8 cellular contexts compared by ENCODE assay signal in the genomic region with DNA sequence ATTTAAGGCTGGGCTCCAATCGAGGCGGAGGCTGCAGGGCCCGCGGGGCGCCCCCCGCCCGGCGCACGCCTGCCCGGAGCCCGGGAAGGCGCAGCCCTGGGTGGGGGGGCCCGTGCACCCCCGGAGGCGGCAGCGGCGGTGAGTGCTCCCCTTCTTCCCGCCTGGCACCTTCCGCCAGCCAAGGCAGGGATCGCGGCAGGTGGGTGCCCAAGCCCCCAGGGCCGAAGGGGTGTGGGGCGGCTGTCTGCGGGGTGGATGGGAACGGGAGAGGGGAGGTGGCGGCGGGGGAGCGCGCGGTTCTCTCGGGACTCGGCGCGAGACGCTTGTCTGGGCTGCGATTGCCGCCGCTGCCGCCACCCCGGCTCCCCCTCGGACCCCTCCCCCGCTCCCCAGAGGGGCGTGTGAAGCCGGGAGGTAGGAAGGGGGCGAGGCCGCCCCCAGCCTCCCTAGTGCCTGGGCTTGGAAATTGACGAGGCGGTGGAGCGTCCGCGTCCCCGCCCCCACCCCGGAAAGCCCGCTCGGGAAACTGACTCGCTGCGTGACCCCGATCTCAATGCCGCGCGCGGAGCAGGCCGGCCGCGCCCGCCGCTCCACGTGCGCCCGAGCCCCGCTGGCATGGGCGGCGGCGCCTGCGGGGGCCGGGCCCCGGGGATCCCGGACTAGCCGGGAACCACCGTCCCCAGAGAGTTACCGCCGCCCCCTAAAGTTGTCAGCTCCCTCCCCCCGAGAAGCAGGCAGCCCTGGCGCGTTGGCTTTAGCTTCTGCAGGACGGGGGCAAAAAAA.
DNase-seq lines count a peak whose midpoint lies in the region; ATAC-seq and TF ChIP-seq lines count a peak whose summit lies in the region.

No MANE protein-coding gene starts in this region.

- peaks cover 16% of the 10 kb centered on the region for H3K4me1 Mint-ChIP-seq in activated CD4-positive, alpha-beta T cell treated with anti-CD3 and anti-CD28 coated beads for 36 hours
- H3K4me1 Mint-ChIP-seq in mesothelial cell of epicardium = peaks cover 22% of the 10 kb centered on the region

- intact Hi-C loops in activated CD4-positive, alpha-beta T cell treated with anti-CD3 and anti-CD28 coated beads for 36 hours (cut with DNase I, micrococcal nuclease) = loop anchor here in 1 of 2 experiments (2.0 to 5.0 kb wide), 2 partner anchors 52 to 330 kb away; partner anchors contain the start of genes BFAR and PARN
- intact Hi-C loops in vagina (cut with DNase I) = no loop called here

- peak; percentile 25 for ATAC-seq in activated CD4-positive, alpha-beta T cell treated with anti-CD3 and anti-CD28 coated beads for 36 hours
- peak; percentile 38 for ATAC-seq in HG02759 (IDR thresholded peaks at IDR 0.05; ENCODE audit: unreplicated experiment)

- TF ChIP-seq CTCF in mesothelial cell of epicardium (IDR thresholded peaks at IDR 0.05; ENCODE audit: unreplicated experiment) = no peak
- TF ChIP-seq CTCF in vagina (IDR thresholded peaks at IDR 0.05) = no peak

- H3K9me3 ChIP-seq in duodenal mucosa (ENCODE audit: control insufficient read depth in 1 of 2, low read length in 2 of 2) (no peaks in the 10 kb centered on the region), vagina (no peaks in the 10 kb centered on the region)

- H3K36me3 Mint-ChIP-seq in activated CD4-positive, alpha-beta T cell treated with anti-CD3 and anti-CD28 coated beads for 36 hours (ENCODE audit: low read depth) = no peaks in the 10 kb centered on the region
- no peaks in the 10 kb centered on the region for H3K36me3 Mint-ChIP-seq in mesothelial cell of epicardium

- POLR2A ChIA-PET in activated CD4-positive, alpha-beta T cell treated with anti-CD3 and anti-CD28 coated beads for 36 hours (lab: Charles Lee) = no interaction called here

- no peak overlapping the region for H3K27ac ChIP-seq in duodenal mucosa (ENCODE audit: low read depth, low read length)
- H3K27ac ChIP-seq in vagina = peak overlapping the region; percentile 81

- H3K27me3 ChIP-seq in duodenal mucosa (ENCODE audit: control insufficient read depth in 1 of 2, insufficient read depth in 2 of 2, low read length in 2 of 2) (peaks cover 0 to 4% of the 10 kb centered on the region in 2 donors), vagina (no peaks in the 10 kb centered on the region)

- H3K27me3 Mint-ChIP-seq in activated CD4-positive, alpha-beta T cell treated with anti-CD3 and anti-CD28 coated beads for 36 hours = peaks cover 15% of the 10 kb centered on the region
- peaks cover 74% of the 10 kb centered on the region for H3K27me3 Mint-ChIP-seq in mesothelial cell of epicardium (ENCODE audit: low read depth)

- DNase-seq in activated CD4-positive, alpha-beta T cell treated with anti-CD3 and anti-CD28 coated beads for 36 hours = peak; percentile 46
- no peak for DNase-seq in activated CD4-positive, alpha-beta T cell treated with anti-CD3 and anti-CD28 coated beads for 1 hour
- DNase-seq in RPMI8226 (peak; percentile 50), mesothelial cell of epicardium (ENCODE audit: low spot score in 2 of 2, unreplicated experiment in 2 of 2) (peak in 1 of 2 experiments; percentile 57), vagina (ENCODE audit: extremely low spot score in 2 of 2) (no peak), SKM-1 (lab: John Stamatoyannopoulos, UW; ENCODE audit: unreplicated experiment) (no peak)

- H3K36me3 ChIP-seq in duodenal mucosa (ENCODE audit: control insufficient read depth in 1 of 2, insufficient read depth in 2 of 2, low read length in 2 of 2) (no peaks in the 10 kb centered on the region), vagina (no peaks in the 10 kb centered on the region)

- CTCF ChIA-PET in activated CD4-positive, alpha-beta T cell treated with anti-CD3 and anti-CD28 coated beads for 36 hours (lab: Charles Lee) = interaction anchor here (0.7 kb wide), 1 partner anchor 82 kb away, joined by 4 read pairs; no protein-coding TSS in a partner anchor

- no peaks in the 10 kb centered on the region for H3K9me3 Mint-ChIP-seq in activated CD4-positive, alpha-beta T cell treated with anti-CD3 and anti-CD28 coated beads for 36 hours (ENCODE audit: low read depth)
- H3K9me3 Mint-ChIP-seq in mesothelial cell of epicardium = no peaks in the 10 kb centered on the region

- H3K4me1 ChIP-seq in duodenal mucosa (ENCODE audit: control insufficient read depth in 1 of 2, insufficient read depth in 2 of 2, low read length in 2 of 2) (peaks cover 4 to 5% of the 10 kb centered on the region in 2 donors), vagina (peaks cover 46% of the 10 kb centered on the region)

- H3K4me3 ChIP-seq in duodenal mucosa (ENCODE audit: low read depth in 1 of 2, low read length in 2 of 2) (peak overlapping the region; percentile 65 to 66), vagina (peak overlapping the region; percentile 90 to 99)

- H3K9ac ChIP-seq in duodenal mucosa (ENCODE audit: low read depth in 1 of 2, low read length in 2 of 2) = peak overlapping the region in 1 of 2 donors; percentile 18

- H3K27ac Mint-ChIP-seq in activated CD4-positive, alpha-beta T cell treated with anti-CD3 and anti-CD28 coated beads for 36 hours = no peak overlapping the region
- no peak overlapping the region for H3K27ac Mint-ChIP-seq in mesothelial cell of epicardium

- no peak for TF ChIP-seq POLR2A in vagina (IDR thresholded peaks at IDR 0.05)

- H3K4me3 Mint-ChIP-seq in activated CD4-positive, alpha-beta T cell treated with anti-CD3 and anti-CD28 coated beads for 36 hours = peak overlapping the region; percentile 69
- peak overlapping the region; percentile 69 for H3K4me3 Mint-ChIP-seq in mesothelial cell of epicardium

Comparison
In these comparisons a context has a peak if more than half of its experiments do, and no peak if none do; other contexts are left out.
1. DNase-seq: peak in activated CD4-positive, alpha-beta T cell treated with anti-CD3 and anti-CD28 coated beads for 36 hours (single experiment) and RPMI8226 (single experiment); none in activated CD4-positive, alpha-beta T cell treated with anti-CD3 and anti-CD28 coated beads for 1 hour (single experiment), vagina (0 of 2) and SKM-1 (single experiment).